In the genomic region with DNA sequence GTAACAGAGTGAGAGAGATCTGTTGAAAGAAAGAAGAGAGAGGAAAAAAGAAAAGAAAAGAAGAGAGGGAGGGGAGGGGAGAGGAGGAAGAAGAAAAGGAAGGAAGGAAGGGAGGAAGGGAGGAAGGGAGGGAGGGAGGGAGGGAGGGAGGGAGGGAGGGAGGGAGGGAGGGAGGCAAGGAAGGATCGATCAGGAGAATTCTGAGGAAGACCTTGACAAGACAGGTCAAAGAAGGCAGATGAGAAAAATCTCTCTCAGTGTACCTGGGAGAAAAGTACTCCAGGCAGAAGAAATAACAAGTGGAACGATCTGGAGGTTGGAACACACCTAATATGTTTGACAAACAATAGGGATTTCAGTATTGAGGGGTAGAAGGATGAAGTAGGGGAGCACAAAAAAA, we compare ENCODE assay signal across 34 cellular contexts.
"Had no signal": no experiment of that assay in that cellular context is flagged by ENCODE, and none has a peak within 500 bp of the region (broad histone marks: within the 10 kb centered on the region; RNA-seq: fewer than 3 reads in every experiment).

No MANE protein-coding gene starts in this region.

- H3K4me3 Mint-ChIP-seq: activated CD4-positive, alpha-beta memory T cell treated with anti-CD3 and anti-CD28 coated beads for 36 hours; activated CD4-positive, alpha-beta T cell treated with anti-CD3 and anti-CD28 coated beads, Interleukin-2, amount 10 ng/mL, durations not matched to agents 7 days and 5 days; activated naive CD4-positive, alpha-beta T cell treated with anti-CD3 and anti-CD28 coated beads, Interleukin-2, amount 50 U/mL, for 24 hours; activated naive CD8-positive, alpha-beta T cell treated with anti-CD3 and anti-CD28 coated beads, Interleukin-2, amount 10 ng/mL, durations not matched to agents 7 days and 5 days; activated T-cell treated with anti-CD3 and anti-CD28 coated beads, Interleukin-2, amount 50 U/mL, for 72 hours; activated T-helper 17 cell treated with anti-CD3 and anti-CD28 coated beads, Interleukin-2, amount 50 U/mL, for 72 hours; T-cell had no signal

- H3K36me3 ChIP-seq: breast epithelium, Peyer's patch had no signal

- DNase-seq: activated CD4-positive, alpha-beta memory T cell treated with anti-CD3 and anti-CD28 coated beads for 36 hours; activated CD4-positive, alpha-beta T cell treated with anti-CD3 and anti-CD28 coated beads, Interleukin-2, amount 10 ng/mL, durations not matched to agents 7 days and 5 days; activated gamma-delta T cell; activated naive CD4-positive, alpha-beta T cell treated with Interleukin-2 at 50 U/mL for 16 hours; activated naive CD8-positive, alpha-beta T cell treated with anti-CD3 and anti-CD28 coated beads, Interleukin-2, amount 10 ng/mL, durations not matched to agents 7 days and 5 days; activated T-cell treated with anti-CD3 and anti-CD28 coated beads, Interleukin-2, amount 50 U/mL, for 1 hour; activated T-cell treated with anti-CD3 and anti-CD28 coated beads, Interleukin-2, amount 50 U/mL, for 72 hours; amygdala; body of pancreas; Karpas-422; KBM-7; MG63; NCI-H1048; NCI-H1105 treated with DMSO at 0.1 percent for 48 hours; NCI-H1436; NCI-H1694; NCI-H1930; NCI-H2081 treated with DMSO at 0.1 percent for 48 hours; NCI-H226; NCI-H446 treated with DMSO at 0.1 percent for 48 hours; NCI-H524 treated with DMSO at 0.1 percent for 48 hours; Peyer's patch; SIG-M5; T-cell; T-helper 2 cell; T-helper 9 cell had no signal

- H3K27ac ChIP-seq: ascending aorta, body of pancreas, breast epithelium, Peyer's patch, RWPE1, VCaP had no signal

- H3K27ac Mint-ChIP-seq: activated CD4-positive, alpha-beta memory T cell treated with anti-CD3 and anti-CD28 coated beads for 36 hours; activated CD4-positive, alpha-beta T cell treated with anti-CD3 and anti-CD28 coated beads, Interleukin-2, amount 10 ng/mL, durations not matched to agents 7 days and 5 days; activated naive CD4-positive, alpha-beta T cell treated with anti-CD3 and anti-CD28 coated beads, Interleukin-2, amount 50 U/mL, for 24 hours; activated naive CD8-positive, alpha-beta T cell treated with anti-CD3 and anti-CD28 coated beads, Interleukin-2, amount 10 ng/mL, durations not matched to agents 7 days and 5 days; activated T-cell treated with anti-CD3 and anti-CD28 coated beads, Interleukin-2, amount 50 U/mL, for 72 hours; activated T-helper 17 cell treated with anti-CD3 and anti-CD28 coated beads, Interleukin-2, amount 50 U/mL, for 72 hours; T-cell had no signal

- H3K27me3 ChIP-seq: ascending aorta, body of pancreas, breast epithelium, MG63, Peyer's patch had no signal

- H3K4me1 Mint-ChIP-seq: activated CD4-positive, alpha-beta T cell treated with anti-CD3 and anti-CD28 coated beads, Interleukin-2, amount 10 ng/mL, durations not matched to agents 7 days and 5 days; activated naive CD4-positive, alpha-beta T cell treated with anti-CD3 and anti-CD28 coated beads, Interleukin-2, amount 50 U/mL, for 24 hours had no signal

- H3K9me3 ChIP-seq: ascending aorta, body of pancreas, MG63, Peyer's patch had no signal

- H3K4me1 ChIP-seq: ascending aorta, breast epithelium had no signal

- H3K27me3 Mint-ChIP-seq: activated CD4-positive, alpha-beta memory T cell treated with anti-CD3 and anti-CD28 coated beads for 36 hours; activated CD4-positive, alpha-beta T cell treated with anti-CD3 and anti-CD28 coated beads, Interleukin-2, amount 10 ng/mL, durations not matched to agents 7 days and 5 days; activated naive CD4-positive, alpha-beta T cell treated with anti-CD3 and anti-CD28 coated beads, Interleukin-2, amount 50 U/mL, for 24 hours; activated naive CD8-positive, alpha-beta T cell treated with anti-CD3 and anti-CD28 coated beads, Interleukin-2, amount 10 ng/mL, durations not matched to agents 7 days and 5 days; activated T-helper 17 cell treated with anti-CD3 and anti-CD28 coated beads, Interleukin-2, amount 50 U/mL, for 72 hours; T-cell had no signal

- H3K9me3 Mint-ChIP-seq: activated CD4-positive, alpha-beta memory T cell treated with anti-CD3 and anti-CD28 coated beads for 36 hours; activated CD4-positive, alpha-beta T cell treated with anti-CD3 and anti-CD28 coated beads, Interleukin-2, amount 10 ng/mL, durations not matched to agents 7 days and 5 days; activated naive CD4-positive, alpha-beta T cell treated with anti-CD3 and anti-CD28 coated beads, Interleukin-2, amount 50 U/mL, for 24 hours; activated naive CD8-positive, alpha-beta T cell treated with anti-CD3 and anti-CD28 coated beads, Interleukin-2, amount 10 ng/mL, durations not matched to agents 7 days and 5 days; activated T-cell treated with anti-CD3 and anti-CD28 coated beads, Interleukin-2, amount 50 U/mL, for 72 hours; activated T-helper 17 cell treated with anti-CD3 and anti-CD28 coated beads, Interleukin-2, amount 50 U/mL, for 72 hours had no signal

- H3K4me3 ChIP-seq: ascending aorta, body of pancreas, breast epithelium, MG63, Peyer's patch had no signal

- ATAC-seq: activated T-cell treated with anti-CD3 and anti-CD28 coated beads, Interleukin-2, amount 50 U/mL, for 72 hours; activated T-helper 17 cell treated with anti-CD3 and anti-CD28 coated beads, Interleukin-2, amount 50 U/mL, for 72 hours; body of pancreas; Right ventricle myocardium inferior; SK-N-SH treated with all-trans-retinoic acid at 6 μM for 48 hours; T-cell had no signal
